Comparison of ENCODE assay signal across 8 cellular contexts in genomic region chr20:10672579-10673127, GRCh38. TPM values are rescaled to one million over a fixed set of nuclear protein-coding genes. Genes with fewer than 3 reads are reported as not detected.
DNase-seq lines count a peak whose midpoint lies in the region; ATAC-seq and TF ChIP-seq lines count a peak whose summit lies in the region.

No MANE protein-coding gene starts in this region.

- no peak for TF ChIP-seq POLR2A in breast epithelium (IDR thresholded peaks at IDR 0.05)

- H3K36me3 ChIP-seq in CD4-positive, alpha-beta memory T cell (ENCODE audit: insufficient read depth, low read length): no peaks in the 10 kb centered on the region
- H3K36me3 ChIP-seq in SK-N-SH (replicated peaks in 1 of 2; ENCODE audit: control insufficient read depth in 1 of 2, insufficient read depth in 2 of 2, low read length in 1 of 2) (peaks cover 5 to 27% of the 10 kb centered on the region in 2 experiments), breast epithelium (no peaks in the 10 kb centered on the region), smooth muscle cell (ENCODE audit: low read depth) (no peaks in the 10 kb centered on the region)

- peaks cover 11% of the 10 kb centered on the region for H3K27me3 ChIP-seq in CD4-positive, alpha-beta memory T cell (ENCODE audit: insufficient read depth, low read length)
- H3K27me3 ChIP-seq in SK-N-SH (ENCODE audit: insufficient read depth): no peaks in the 10 kb centered on the region
- no peaks in the 10 kb centered on the region for H3K27me3 ChIP-seq in breast epithelium
- no peaks in the 10 kb centered on the region for H3K27me3 ChIP-seq in smooth muscle cell (ENCODE audit: low read depth)

- H3K4me1 ChIP-seq in CD4-positive, alpha-beta memory T cell (ENCODE audit: insufficient read depth, low read length): peaks cover 17% of the 10 kb centered on the region
- peaks cover 19 to 20% of the 10 kb centered on the region in 2 experiments; a peak in 3 of 4 replicates for H3K4me1 ChIP-seq in SK-N-SH (ENCODE audit: control insufficient read depth in 1 of 2, insufficient read depth in 2 of 2, low read depth in 1 of 2, low read length in 1 of 2)
- H3K4me1 ChIP-seq in breast epithelium: no peaks in the 10 kb centered on the region
- peaks cover 39% of the 10 kb centered on the region for H3K4me1 ChIP-seq in smooth muscle cell (ENCODE audit: low read depth)

- no peaks in the 10 kb centered on the region for H3K9me3 ChIP-seq in CD4-positive, alpha-beta memory T cell (ENCODE audit: control insufficient read depth in 1 of 2, low read length in 2 of 2)
- H3K9me3 ChIP-seq in SK-N-SH (no peaks in the 10 kb centered on the region), breast epithelium (no peaks in the 10 kb centered on the region), smooth muscle cell (replicated peaks; ENCODE audit: low read depth) (no peaks in the 10 kb centered on the region)

- no peaks in the 10 kb centered on the region for H3K36me3 Mint-ChIP-seq in CD4-positive, alpha-beta memory T cell
- H3K36me3 Mint-ChIP-seq in immature natural killer cell: no peaks in the 10 kb centered on the region

- no peak for TF ChIP-seq RAD21 in SK-N-SH (IDR thresholded peaks at IDR 0.05; ENCODE audit: low read length)

- peak overlapping the region; percentile 36 to 38 for H3K4me3 ChIP-seq in CD4-positive, alpha-beta memory T cell (ENCODE audit: low read length in 2 of 2)
- H3K4me3 ChIP-seq in SK-N-SH (ENCODE audit: low read depth in 2 of 2, low read length in 1 of 2): peak overlapping the region; percentile 68 to 89
- peak overlapping the region; percentile 86 to 93 (median 87) for H3K4me3 ChIP-seq in breast epithelium
- peak overlapping the region; percentile 80 for H3K4me3 ChIP-seq in smooth muscle cell

- TF ChIP-seq EP300 in SK-N-SH (IDR thresholded peaks at IDR 0.05; ENCODE audit: borderline replicate concordance in 1 of 2, low read depth in 1 of 2, low read length in 1 of 2): no peak

- H3K9me3 Mint-ChIP-seq in CD4-positive, alpha-beta memory T cell: peaks cover 0 to 2% (median 0%) of the 10 kb centered on the region in 8 donors
- H3K9me3 Mint-ChIP-seq in immature natural killer cell: peaks cover 0 to 2% (median 0%) of the 10 kb centered on the region in 6 donors

- no peak overlapping the region for H3K27ac ChIP-seq in CD4-positive, alpha-beta memory T cell (ENCODE audit: low read depth, low read length)
- peak overlapping the region in 1 of 2 experiments; percentile 98; a peak in 2 of 4 replicates for H3K27ac ChIP-seq in SK-N-SH (ENCODE audit: low read depth in 2 of 2, low read length in 1 of 2)
- H3K27ac ChIP-seq in breast epithelium: peak overlapping the region; percentile 96 to 98
- H3K27ac ChIP-seq in smooth muscle cell (ENCODE audit: low read depth): peak overlapping the region; percentile 94

- intact Hi-C loops in CD4-positive, alpha-beta memory T cell (cut with micrococcal nuclease): no loop called here
- intact Hi-C loops in breast epithelium (cut with DNase I; ENCODE audit: low total_unique reads): loop anchor here (10.0 kb wide), 2 partner anchors 108 to 1408 kb away; no protein-coding TSS in a partner anchor

- ATAC-seq in GM19328 (IDR thresholded peaks at IDR 0.05; ENCODE audit: unreplicated experiment) (no peak), GM18873 (IDR thresholded peaks at IDR 0.05; ENCODE audit: low FRiP score, unreplicated experiment) (no peak)

- peak overlapping the region; percentile 96 for H3K9ac ChIP-seq in SK-N-SH
- peak overlapping the region; percentile 73 for H3K9ac ChIP-seq in smooth muscle cell (ENCODE audit: low read depth)

- H2AFZ ChIP-seq in SK-N-SH (ENCODE audit: low read depth) (no peak overlapping the region; the same call in 1 of the 2 replicates), smooth muscle cell (ENCODE audit: low read depth) (peak overlapping the region; percentile 25)

- CTCF ChIA-PET in CD4-positive, alpha-beta memory T cell (lab: Charles Lee; ENCODE audit: partially characterized antibody): no interaction called here
- CTCF ChIA-PET in SK-N-SH (lab: Yijun Ruan, JAX): interaction anchor here (0.8 to 1.7 kb wide), 3 partner anchors 10 to 583 kb away, joined by 3 to 5 read pairs (median 3); no protein-coding TSS in a partner anchor

- H3F3A ChIP-seq in SK-N-SH (replicated peaks; ENCODE audit: insufficient read depth) (peaks cover 3% of the 10 kb centered on the region), smooth muscle cell (ENCODE audit: low read depth) (no peaks in the 10 kb centered on the region)

- peak overlapping the region in 3 of 7 donors; percentile 24 to 66 (median 48) for H3K27ac Mint-ChIP-seq in CD4-positive, alpha-beta memory T cell
- H3K27ac Mint-ChIP-seq in immature natural killer cell: peak overlapping the region in 5 of 6 donors; percentile 85 to 94 (median 88)

- H4K20me1 ChIP-seq in SK-N-SH (ENCODE audit: insufficient read depth) (peaks cover 30% of the 10 kb centered on the region), smooth muscle cell (ENCODE audit: low read depth) (peaks cover 56% of the 10 kb centered on the region)

- no peak for TF ChIP-seq CTCF in SK-N-SH (IDR thresholded peaks at IDR 0.05)
- TF ChIP-seq CTCF in breast epithelium (IDR thresholded peaks at IDR 0.05): no peak
- TF ChIP-seq CTCF in smooth muscle cell (IDR thresholded peaks at IDR 0.05; ENCODE audit: borderline replicate concordance, insufficient read depth, poor library complexity, severe bottlenecking): no peak

- peak in 3 of 5 donors; percentile 12 to 54 (median 31) for DNase-seq in CD4-positive, alpha-beta memory T cell
- DNase-seq in HT-29 (ENCODE audit: low spot score): peak; percentile 55
- DNase-seq in SK-N-SH: peak; percentile 70
- peak in 1 of 2 donors; percentile 56 for DNase-seq in breast epithelium (ENCODE audit: low spot score in 2 of 2)
- peak; percentile 72 to 76 (median 73) for DNase-seq in immature natural killer cell
- DNase-seq in smooth muscle cell (lab: John Stamatoyannopoulos, UW; ENCODE audit: unreplicated experiment): peak; percentile 48

- H3K4me1 Mint-ChIP-seq in CD4-positive, alpha-beta memory T cell: peaks cover 4 to 35% (median 21%) of the 10 kb centered on the region in 4 donors
- peaks cover 26 to 33% of the 10 kb centered on the region in 2 donors for H3K4me1 Mint-ChIP-seq in immature natural killer cell

- peak overlapping the region; percentile 77 to 85 (median 82) for H3K4me3 Mint-ChIP-seq in CD4-positive, alpha-beta memory T cell
- H3K4me3 Mint-ChIP-seq in immature natural killer cell: peak overlapping the region; percentile 87 to 93 (median 91)

- H3K9me2 ChIP-seq in SK-N-SH: no peaks in the 10 kb centered on the region

- 0% methylated on average over 23 of the region's 48 CpGs for WGBS in SK-N-SH (ENCODE audit: low lambda C conversion rate)
- WGBS in smooth muscle cell (ENCODE audit: low lambda C conversion rate): under 1% methylated on average over 48 of the region's 48 CpGs

- H3K4me2 ChIP-seq in SK-N-SH (peak overlapping the region; percentile 80), smooth muscle cell (peak overlapping the region; percentile 95)

- peaks cover 37 to 52% of the 10 kb centered on the region in 2 donors for H3K27me3 Mint-ChIP-seq in CD4-positive, alpha-beta memory T cell
- H3K27me3 Mint-ChIP-seq in immature natural killer cell (ENCODE audit: low read depth in 3 of 3): peaks cover 18 to 37% (median 19%) of the 10 kb centered on the region in 3 donors

- peaks cover 61% of the 10 kb centered on the region for H3K79me2 ChIP-seq in SK-N-SH (ENCODE audit: insufficient read depth)
- H3K79me2 ChIP-seq in smooth muscle cell (ENCODE audit: low read depth): peaks cover 55% of the 10 kb centered on the region

- POLR2A ChIA-PET in CD4-positive, alpha-beta memory T cell (lab: Charles Lee; ENCODE audit: partially characterized antibody): no interaction called here
- POLR2A ChIA-PET in SK-N-SH (lab: Yijun Ruan, JAX): no interaction called here

TF ChIP-seq in SK-N-SH, 30 proteins besides CTCF, POLR2A, EP300 and RAD21:
- TF ChIP-seq RFX5 (IDR thresholded peaks at IDR 0.05; ENCODE audit: low read length): no peak
- no peak for TF ChIP-seq NRF1 (IDR thresholded peaks at IDR 0.05; ENCODE audit: low read depth, low read length)
- TF ChIP-seq MAX (IDR thresholded peaks at IDR 0.05; ENCODE audit: low read depth): peak; percentile 14; the same call in 1 of the 2 replicates
- no peak for TF ChIP-seq GABPA (IDR thresholded peaks at IDR 0.05; ENCODE audit: low read depth)

RNA-seq across cellular contexts. Expression of gene JAG1, which starts 1.1 kb away (rescaled TPM):
- total RNA-seq in CD4-positive, alpha-beta memory T cell: under 1 TPM; 0.29 to 0.61 TPM
- 1 to 10 TPM in 1 of 2 donors, under 1 TPM in 1; 0.04 to 1.9 TPM for polyA plus RNA-seq in CD4-positive, alpha-beta memory T cell
- total RNA-seq in HT-29 (2014; rRNA removed; shearing (Covaris generic)): 13.9 and 15.5 TPM in 2 replicates
- polyA plus RNA-seq in SK-N-SH (2012; rRNA removed) (6.0 and 7.7 TPM in 2 replicates), immature natural killer cell (1 to 10 TPM in 1 of 3 donors, under 1 TPM in 1, not detected in 1; 0.45 to 1.3 TPM), smooth muscle cell (45.0 and 73.6 TPM in 2 replicates)
- polyA plus RNA-seq in SK-N-SH (2012; cell fraction: cytosol; rRNA removed): 3.7 TPM in 2 replicates
- 27.9 and 48.5 TPM in 2 replicates for polyA plus RNA-seq in SK-N-SH (2012; cell fraction: nucleus; rRNA removed)
- total RNA-seq in breast epithelium (10 to 100 TPM; 49.0 to 97.9 (median 75.7) TPM), smooth muscle cell (126 and 135 TPM in 2 replicates)

Comparison
In these comparisons a context has a peak if more than half of its experiments do, and no peak if none do; other contexts are left out.
1. H3K4me3 ChIP-seq: peak in every context shown above with its lines; median percentile 87 in breast epithelium; 80 in smooth muscle cell; 78 in SK-N-SH; 37 in CD4-positive, alpha-beta memory T cell.